Comparison of ENCODE assay signal across 8 cellular contexts in the genomic region with DNA sequence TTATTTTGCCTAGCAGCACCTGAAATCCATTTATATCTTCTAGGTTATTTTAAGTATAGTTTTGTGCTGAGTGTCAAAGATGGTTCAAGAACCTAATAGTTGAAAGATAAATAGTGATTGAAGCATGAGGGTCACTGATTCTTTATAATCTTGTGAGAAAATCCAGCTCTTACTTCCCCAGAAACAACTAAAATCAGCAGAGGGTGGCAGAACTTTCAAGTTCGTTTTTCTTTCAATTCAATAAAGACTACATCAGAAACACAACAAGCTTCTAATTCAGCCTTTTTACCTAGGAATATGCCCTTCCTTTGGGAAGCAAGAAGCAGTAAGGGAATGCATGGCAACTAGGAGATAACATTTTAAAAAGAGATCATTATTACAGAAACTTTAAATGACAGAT.
"Had no signal": no experiment of that assay in that cellular context is flagged by ENCODE, and none has a peak within 500 bp of the region (broad histone marks: within the 10 kb centered on the region; RNA-seq: fewer than 3 reads in every experiment).

No MANE protein-coding gene starts in this region.

- DNase-seq: GDM1, GF-D8 had no signal

- FAIRE-seq: G401.6, GM12878, GM12891, GM12892, GM18507, GM19239 had no signal

- ATAC-seq: GM12878 had no signal

- H3K4me3 ChIP-seq: GM12878 had no signal
